ENCODE assay signal across 8 cellular contexts in genomic region chr10:124742418-124743187, GRCh38. TPM values are rescaled to one million over a fixed set of nuclear protein-coding genes. Genes with fewer than 3 reads are reported as not detected.
A peak's percentile ranks its signal among the peaks of the same experiment; 100 is the strongest.
DNase-seq lines count a peak whose midpoint lies in the region.

No MANE protein-coding gene starts in this region.

- no peaks in the 10 kb centered on the region for H3K36me3 ChIP-seq in skeletal muscle tissue (ENCODE audit: control insufficient read depth in 3 of 3, insufficient read depth in 3 of 3, low read length in 3 of 3)

- H3K27me3 ChIP-seq in skeletal muscle tissue (ENCODE audit: control insufficient read depth in 3 of 3, insufficient read depth in 3 of 3, low read length in 3 of 3): no peaks in the 10 kb centered on the region

- H3K9me3 ChIP-seq in skeletal muscle tissue (ENCODE audit: control insufficient read depth in 3 of 3, low read length in 3 of 3): no peaks in the 10 kb centered on the region

- DNase-seq in SKM-1 treated with dmso at 0.1 percent for 144 hours (lab: John Stamatoyannopoulos, UW; ENCODE audit: unreplicated experiment): peak; percentile 11
- DNase-seq in SKM-1 (lab: John Stamatoyannopoulos, UW; ENCODE audit: unreplicated experiment): no peak
- peak; percentile 61 for DNase-seq in NCI-H146 (lab: John Stamatoyannopoulos, UW)
- peak; percentile 29 for DNase-seq in amniotic epithelial cell (ENCODE audit: low read depth)
- DNase-seq in NCI-H1048 (lab: John Stamatoyannopoulos, UW): no peak
- DNase-seq in HK-2 (ENCODE audit: unreplicated experiment): no peak

- peak overlapping the region; percentile 52 for H3K4me3 ChIP-seq in iPS-11a (ENCODE audit: low read depth, low read length)
- H3K4me3 ChIP-seq in skeletal muscle tissue (ENCODE audit: low read length in 3 of 3): peak overlapping the region; percentile 71 to 78 (median 73)

- H3K27ac ChIP-seq in skeletal muscle tissue (ENCODE audit: low read depth, low read length): peak overlapping the region; percentile 58

- peak overlapping the region; percentile 64 to 88 (median 81) for H3K9ac ChIP-seq in skeletal muscle tissue (ENCODE audit: low read depth in 1 of 3, low read length in 3 of 3)

- H3K4me1 ChIP-seq in skeletal muscle tissue (ENCODE audit: control insufficient read depth in 3 of 3, insufficient read depth in 3 of 3, low read length in 3 of 3): peaks cover 56 to 61% (median 58%) of the 10 kb centered on the region in 3 donors

RNA-seq across cellular contexts. Expression of gene FAM53B, which starts 1.6 kb away (rescaled TPM):
- total RNA-seq in skeletal muscle tissue: 32.4 TPM

RNA-seq across cellular contexts. Expression of gene EEF1AKMT2, which starts 49.1 kb away (rescaled TPM):
- total RNA-seq in skeletal muscle tissue: 14.1 TPM

RNA-seq across cellular contexts. Expression of gene ABRAXAS2, which starts 59.0 kb away (rescaled TPM):
- total RNA-seq in skeletal muscle tissue: 11.0 TPM

Comparison
In these comparisons a context has a peak if more than half of its experiments do, and no peak if none do; other contexts are left out.
1. DNase-seq: peak in SKM-1 treated with dmso at 0.1 percent for 144 hours (single experiment), NCI-H146 (single experiment) and amniotic epithelial cell (single experiment); none in SKM-1 (single experiment), NCI-H1048 (single experiment) and HK-2 (single experiment).